In genomic region chr16:2480948-2481347, GRCh38 we compare ENCODE assay signal across 21 cellular contexts. TPM values are rescaled to one million over a fixed set of nuclear protein-coding genes. Genes with fewer than 3 reads are reported as not detected.
DNase-seq lines count a peak whose midpoint lies in the region; ATAC-seq, FAIRE-seq and TF ChIP-seq lines count a peak whose summit lies in the region.
"Had no signal": no experiment of that assay in that cellular context is flagged by ENCODE, and none has a peak within 500 bp of the region (broad histone marks: within the 10 kb centered on the region; RNA-seq: fewer than 3 reads in every experiment).

No MANE protein-coding gene starts in this region.

- peaks cover 25% of the 10 kb centered on the region for H3K27me3 Mint-ChIP-seq in astrocyte (ENCODE audit: low read depth, unreplicated experiment)
- H3K27me3 Mint-ChIP-seq in neural crest cell (ENCODE audit: low read depth) = peaks cover 8% of the 10 kb centered on the region

- peak overlapping the region; percentile 23; the same call in 1 of the 2 replicates for H3K27ac ChIP-seq in 22Rv1
- H3K27ac ChIP-seq in astrocyte (ENCODE audit: low read depth, low read length) = no peak overlapping the region
- H3K27ac ChIP-seq in prostate gland = no peak overlapping the region
- H3K27ac ChIP-seq in breast epithelium = peak overlapping the region in 1 of 2 donors; percentile 78

- H3K79me2 ChIP-seq in astrocyte (ENCODE audit: insufficient read depth, low read length) = peaks cover 27% of the 10 kb centered on the region

- H3K9me3 Mint-ChIP-seq in astrocyte (ENCODE audit: unreplicated experiment) (no peaks in the 10 kb centered on the region), neural crest cell (no peaks in the 10 kb centered on the region)
- H3K9me3 Mint-ChIP-seq: CD4-positive, CD25-positive, alpha-beta regulatory T cell had no signal

- TF ChIP-seq POLR2A in prostate gland (IDR thresholded peaks at IDR 0.05) = no peak
- TF ChIP-seq POLR2A in breast epithelium (IDR thresholded peaks at IDR 0.05) = no peak

- TF ChIP-seq CTCF in 22Rv1 (IDR thresholded peaks at IDR 0.05) (no peak), astrocyte (IDR thresholded peaks at IDR 0.05; ENCODE audit: insufficient read depth, low read depth, low read length) (no peak), neural crest cell (conservative IDR thresholded peaks at IDR 0.05) (no peak), prostate gland (IDR thresholded peaks at IDR 0.05) (no peak), GM13977 (IDR thresholded peaks at IDR 0.05; ENCODE audit: extremely low read depth, insufficient read depth, missing control alignments) (no peak), breast epithelium (IDR thresholded peaks at IDR 0.05) (no peak)

- in situ Hi-C loops in GM13977 (cut with MboI; ENCODE audit: low pct_unique_long_range_greater_than_20kb, low sequenced_read_pairs, unreplicated experiment) = loop anchor here (10.0 kb wide), 1 partner anchor 126 kb away; no protein-coding TSS in a partner anchor

- intact Hi-C loops in left colon (cut with DNase I, micrococcal nuclease) = no loop called here
- intact Hi-C loops in prostate gland (cut with DNase I) = no loop called here
- intact Hi-C loops in breast epithelium (cut with DNase I; ENCODE audit: low total_unique reads) = no loop called here

- H3K4me3 ChIP-seq in astrocyte (ENCODE audit: insufficient read depth, low read depth, low read length) (no peak overlapping the region), prostate gland (no peak overlapping the region), breast epithelium (no peak overlapping the region)
- H3K4me3 ChIP-seq: HAP-1 had no signal

- ATAC-seq in left colon = peak; percentile 96

- H3K27ac Mint-ChIP-seq in astrocyte (ENCODE audit: unreplicated experiment) (peak overlapping the region; percentile 18), neural crest cell (ENCODE audit: unreplicated experiment) (no peak overlapping the region)
- H3K27ac Mint-ChIP-seq: CD4-positive, CD25-positive, alpha-beta regulatory T cell had no signal

- H3K4me2 ChIP-seq in astrocyte (ENCODE audit: low read length) = no peak overlapping the region

- H3K4me1 Mint-ChIP-seq in astrocyte (ENCODE audit: low read depth, unreplicated experiment) (peaks cover 4% of the 10 kb centered on the region), neural crest cell (peaks cover 29% of the 10 kb centered on the region)

- H3K36me3 Mint-ChIP-seq in astrocyte (ENCODE audit: low read depth, unreplicated experiment) = peaks cover 18% of the 10 kb centered on the region
- no peaks in the 10 kb centered on the region for H3K36me3 Mint-ChIP-seq in neural crest cell (ENCODE audit: low read depth)

- H3K9me3 ChIP-seq in astrocyte (ENCODE audit: insufficient read depth, low read depth, low read length) = no peaks in the 10 kb centered on the region
- H3K9me3 ChIP-seq in prostate gland = no peaks in the 10 kb centered on the region
- no peaks in the 10 kb centered on the region for H3K9me3 ChIP-seq in breast epithelium
- H3K9me3 ChIP-seq: HAP-1 had no signal

- no peak overlapping the region for H3K9ac ChIP-seq in astrocyte (ENCODE audit: low read length)

- no peak overlapping the region for H2AFZ ChIP-seq in astrocyte (ENCODE audit: low read depth, low read length)

- no peak for FAIRE-seq in astrocyte (lab: Jason Lieb, UNC)
- FAIRE-seq: GM12892 had no signal

- H3K27me3 ChIP-seq in astrocyte (ENCODE audit: insufficient read depth, low read length) (no peaks in the 10 kb centered on the region), prostate gland (replicated peaks; ENCODE audit: insufficient read depth) (no peaks in the 10 kb centered on the region), breast epithelium (no peaks in the 10 kb centered on the region)

- H3K36me3 ChIP-seq in astrocyte (ENCODE audit: insufficient read depth, low read length) = no peaks in the 10 kb centered on the region
- no peaks in the 10 kb centered on the region for H3K36me3 ChIP-seq in prostate gland
- no peaks in the 10 kb centered on the region for H3K36me3 ChIP-seq in breast epithelium
- H3K36me3 ChIP-seq: HAP-1 had no signal

- H3K4me3 Mint-ChIP-seq in astrocyte (ENCODE audit: unreplicated experiment) (no peak overlapping the region), neural crest cell (peak overlapping the region; percentile 23)

- H3K4me1 ChIP-seq in astrocyte (ENCODE audit: insufficient read depth, low read length) (peaks cover 4% of the 10 kb centered on the region), prostate gland (replicated peaks) (no peaks in the 10 kb centered on the region), breast epithelium (peaks cover 9 to 29% of the 10 kb centered on the region in 2 donors)

- DNase-seq in astrocyte (ENCODE audit: low read depth) (no peak), left colon (peak; percentile 78 to 88), neural crest cell (ENCODE audit: low read depth, low spot score) (no peak), prostate gland (ENCODE audit: low spot score) (no peak), GM13977 (ENCODE audit: low spot score) (no peak), breast epithelium (ENCODE audit: low spot score in 2 of 2) (no peak), NCI-H146 (lab: John Stamatoyannopoulos, UW) (no peak)
- DNase-seq: ACHN; Calu3; CD4-positive, CD25-positive, alpha-beta regulatory T cell; DND-41; GDM1; Karpas-422; MM.1S; NCI-H1105 treated with DMSO at 0.1 percent for 48 hours; NCI-H187 treated with DMSO at 0.1 percent for 48 hours; NCI-H2227 treated with DMSO at 0.1 percent for 48 hours; NCI-H524 treated with DMSO at 0.1 percent for 48 hours had no signal

- H4K20me1 ChIP-seq in astrocyte (ENCODE audit: insufficient read depth, low read length) = peaks cover 88% of the 10 kb centered on the region

- WGBS in prostate gland = 51% methylated on average over 12 of the region's 12 CpGs

RNA-seq across cellular contexts. Expression of gene TBC1D24, which starts 6.0 kb away (rescaled TPM):
- 12.8 and 13.4 TPM in 2 replicates for total RNA-seq in astrocyte
- 10 to 100 TPM in 1 of 2 donors, 1 to 10 TPM in 1; 8.9 to 11.1 TPM for total RNA-seq in left colon
- total RNA-seq in neural crest cell = 30.0 and 32.5 TPM in 2 replicates
- total RNA-seq in prostate gland = 10 to 100 TPM; 22.4 to 26.2 TPM
- total RNA-seq in breast epithelium = 10 to 100 TPM in 2 of 3 donors, 1 to 10 TPM in 1; 8.8 to 22.0 (median 16.7) TPM

RNA-seq across cellular contexts. Expression of gene NTN3, which starts 9.9 kb away (rescaled TPM):
- total RNA-seq in astrocyte = 1.1 and 1.3 TPM in 2 replicates
- not detected for total RNA-seq in left colon
- total RNA-seq in neural crest cell = 4.8 and 5.1 TPM in 2 replicates
- 1 to 10 TPM in 1 of 2 donors, not detected in 1; 1.4 TPM for total RNA-seq in prostate gland
- not detected for total RNA-seq in breast epithelium
- total RNA-seq: Calu3; CD4-positive, CD25-positive, alpha-beta regulatory T cell had no signal

RNA-seq across cellular contexts. Expression of gene TEDC2, which starts 21.0 kb away (rescaled TPM):
- total RNA-seq in astrocyte (5.8 and 6.0 TPM in 2 replicates), left colon (1 to 10 TPM; 1.3 to 5.6 TPM), neural crest cell (65.1 and 66.5 TPM in 2 replicates), prostate gland (10 to 100 TPM in 1 of 2 donors, 1 to 10 TPM in 1; 3.0 to 12.1 TPM), breast epithelium (1 to 10 TPM in 1 of 3 donors, under 1 TPM in 1, not detected in 1; 0.98 to 1.0 TPM)
- total RNA-seq: CD4-positive, CD25-positive, alpha-beta regulatory T cell had no signal

RNA-seq across cellular contexts. Expression of gene ATP6V0C, which starts 32.8 kb away (rescaled TPM):
- total RNA-seq in astrocyte = 311 TPM in 2 replicates
- 100 to 1,000 TPM; 218 to 230 TPM for total RNA-seq in left colon
- total RNA-seq in neural crest cell = 154 and 159 TPM in 2 replicates
- total RNA-seq in prostate gland = 100 to 1,000 TPM; 114 to 164 TPM
- total RNA-seq in breast epithelium = 10 to 100 TPM; 27.5 to 70.2 (median 45.4) TPM

RNA-seq across cellular contexts. Expression of gene AMDHD2, which starts 39.2 kb away (rescaled TPM):
- total RNA-seq in astrocyte (24.9 and 32.3 TPM in 2 replicates), left colon (10 to 100 TPM; 31.5 to 31.7 TPM), neural crest cell (50.9 and 58.3 TPM in 2 replicates), prostate gland (10 to 100 TPM; 41.4 to 78.1 TPM), breast epithelium (10 to 100 TPM; 27.9 to 57.0 (median 28.2) TPM)

Comparison
In these comparisons a context has a peak if more than half of its experiments do, and no peak if none do; other contexts are left out.
1. DNase-seq: peak in left colon (2 of 2); none in astrocyte (single experiment), neural crest cell (single experiment), prostate gland (single experiment), GM13977 (single experiment), breast epithelium (0 of 2) and NCI-H146 (single experiment).